ENCODE assay signal across 8 cellular contexts in genomic region chr9:115883467-115884329, GRCh38.
A peak's percentile ranks its signal among the peaks of the same experiment; 100 is the strongest.
DNase-seq lines count a peak whose midpoint lies in the region; ATAC-seq, FAIRE-seq and TF ChIP-seq lines count a peak whose summit lies in the region.

No MANE protein-coding gene starts in this region.

- no peaks in the 10 kb centered on the region for H3K9me3 Mint-ChIP-seq in stimulated activated effector memory CD8-positive, alpha-beta T cell treated with anti-CD3 and anti-CD28 coated beads, Interleukin-12 subunit alpha, Interleukin-12 subunit beta, amount 100 ng/mL, for 72 hours

- POLR2A ChIA-PET in HEK293 (lab: Yijun Ruan, JAX) = no interaction called here
- POLR2A ChIA-PET in RWPE1 (lab: Yijun Ruan, JAX; ENCODE audit: low non-redundant PET) = no interaction called here

- TF ChIP-seq CTCF in AG09309 (IDR thresholded peaks at IDR 0.05; ENCODE audit: control insufficient read depth, insufficient read depth, low read depth, low read length, missing control alignments) (peak; percentile 77), HEK293 (tag by site-specific recombination; IDR thresholded peaks at IDR 0.05) (peak; percentile 36; the same call in 1 of the 2 replicates), RWPE1 (conservative IDR thresholded peaks at IDR 0.05; ENCODE audit: low read depth) (peak; percentile 91)

- H3K4me3 Mint-ChIP-seq in stimulated activated effector memory CD8-positive, alpha-beta T cell treated with anti-CD3 and anti-CD28 coated beads, Interleukin-12 subunit alpha, Interleukin-12 subunit beta, amount 100 ng/mL, for 72 hours = no peak overlapping the region

- H3K4me1 ChIP-seq in HEK293 (ENCODE audit: control insufficient read depth, insufficient read depth, low read length) (no peaks in the 10 kb centered on the region), small intestine (ENCODE audit: control insufficient read depth in 2 of 2, insufficient read depth in 1 of 2, low read depth in 1 of 2, low read length in 1 of 2) (no peaks in the 10 kb centered on the region)

- CTCF ChIA-PET in HEK293 (lab: Yijun Ruan, JAX) (interaction anchor here (0.6 to 6.5 kb wide), 24 partner anchors 13 to 901 kb away, joined by 3 to 56 read pairs (median 4); partner anchors contain the start of gene PAPPA), RWPE1 (lab: Yijun Ruan, JAX) (interaction anchor here (0.6 to 1.7 kb wide), 13 partner anchors 33 to 763 kb away, joined by 3 to 6 read pairs (median 3); no protein-coding TSS in a partner anchor)

- ATAC-seq in GM21619 (IDR thresholded peaks at IDR 0.05; ENCODE audit: unreplicated experiment) = no peak
- no peak for ATAC-seq in stimulated activated effector memory CD8-positive, alpha-beta T cell treated with anti-CD3 and anti-CD28 coated beads, Interleukin-12 subunit alpha, Interleukin-12 subunit beta, amount 100 ng/mL, for 72 hours

- H3K27ac Mint-ChIP-seq in stimulated activated effector memory CD8-positive, alpha-beta T cell treated with anti-CD3 and anti-CD28 coated beads, Interleukin-12 subunit alpha, Interleukin-12 subunit beta, amount 100 ng/mL, for 72 hours = no peak overlapping the region

- H3K4me3 ChIP-seq in AG09309 (ENCODE audit: control insufficient read depth, low read depth, low read length) = no peak overlapping the region
- no peak overlapping the region for H3K4me3 ChIP-seq in HEK293 (ENCODE audit: low read depth, low read length)
- no peak overlapping the region for H3K4me3 ChIP-seq in small intestine (ENCODE audit: low read depth in 1 of 2, low read length in 2 of 2)

- no peaks in the 10 kb centered on the region for H3K4me1 Mint-ChIP-seq in stimulated activated effector memory CD8-positive, alpha-beta T cell treated with anti-CD3 and anti-CD28 coated beads, Interleukin-12 subunit alpha, Interleukin-12 subunit beta, amount 100 ng/mL, for 72 hours

- no peaks in the 10 kb centered on the region for H3K36me3 ChIP-seq in HEK293 (ENCODE audit: control insufficient read depth in 2 of 2, insufficient read depth in 1 of 2, low read length in 2 of 2)
- H3K36me3 ChIP-seq in small intestine (ENCODE audit: control insufficient read depth in 2 of 2, insufficient read depth in 2 of 2, low read length in 2 of 2) = no peaks in the 10 kb centered on the region

- no peaks in the 10 kb centered on the region for H3K36me3 Mint-ChIP-seq in stimulated activated effector memory CD8-positive, alpha-beta T cell treated with anti-CD3 and anti-CD28 coated beads, Interleukin-12 subunit alpha, Interleukin-12 subunit beta, amount 100 ng/mL, for 72 hours

- H3K27me3 ChIP-seq in small intestine (ENCODE audit: control insufficient read depth in 2 of 2, insufficient read depth in 2 of 2, low read length in 2 of 2) = no peaks in the 10 kb centered on the region

- H3K27ac ChIP-seq in HEK293 (ENCODE audit: extremely low read depth, low read depth, low read length) (no peak overlapping the region), RWPE1 (no peak overlapping the region), small intestine (ENCODE audit: low read depth in 1 of 2, low read length in 1 of 2) (no peak overlapping the region)

- WGBS in small intestine, 3 donors = 10 to 33% (median 25%) methylated on average over 5 of the region's 5 CpGs

- no peak for FAIRE-seq in small intestine (lab: Jason Lieb, UNC)

- no peak for DNase-seq in AG09309 (ENCODE audit: low read depth)
- DNase-seq in RWPE1 (ENCODE audit: low spot score) = peak; percentile 85
- peak; percentile 2 for DNase-seq in germinal center (ENCODE audit: low spot score)
- DNase-seq in small intestine = peak; percentile 24
- no peak for DNase-seq in cortex of kidney (lab: John Stamatoyannopoulos, UW)
- no peak for DNase-seq in stimulated activated effector memory CD8-positive, alpha-beta T cell treated with anti-CD3 and anti-CD28 coated beads, Interleukin-12 subunit alpha, Interleukin-12 subunit beta, amount 100 ng/mL, for 72 hours (ENCODE audit: low spot score in 2 of 2)

- H3K9me3 ChIP-seq in HEK293 (ENCODE audit: control insufficient read depth, insufficient read depth, low read depth, low read length) (no peaks in the 10 kb centered on the region), small intestine (ENCODE audit: control insufficient read depth, low read depth) (no peaks in the 10 kb centered on the region)

TF ChIP-seq in HEK293, 187 proteins besides CTCF, POLR2A, EP300 and RAD21:
- no peak for TF ChIP-seq ZNF341 (tag by site-specific recombination; IDR thresholded peaks at IDR 0.05; ENCODE audit: low read depth)
- TF ChIP-seq ZNF654 (tag by site-specific recombination; IDR thresholded peaks at IDR 0.05; ENCODE audit: low read depth) = peak; percentile 29

Comparison
In these comparisons a context has a peak if more than half of its experiments do, and no peak if none do; other contexts are left out.
1. DNase-seq: peak in RWPE1 (single experiment), germinal center (single experiment) and small intestine (single experiment); none in AG09309 (single experiment), cortex of kidney (single experiment) and stimulated activated effector memory CD8-positive, alpha-beta T cell treated with anti-CD3 and anti-CD28 coated beads, Interleukin-12 subunit alpha, Interleukin-12 subunit beta, amount 100 ng/mL, for 72 hours (0 of 2).
2. CTCF ChIP-seq: peak in every context shown above with its lines; median percentile 91 in RWPE1; 77 in AG09309; 36 in HEK293.